In genomic region chr3:72155391-72156064, GRCh38 we compare ENCODE assay signal across 1 cellular context.
TF ChIP-seq lines count a peak whose summit lies in the region.

No MANE protein-coding gene starts in this region.

TF ChIP-seq in HepG2, 621 proteins besides CTCF, POLR2A, EP300 and RAD21 (continued from another document and continues in another):
- no peak for TF ChIP-seq ZNF280B (CRISPR knock-in tag; IDR thresholded peaks at IDR 0.05; ENCODE audit: borderline replicate concordance)
- TF ChIP-seq, protein P1, sequence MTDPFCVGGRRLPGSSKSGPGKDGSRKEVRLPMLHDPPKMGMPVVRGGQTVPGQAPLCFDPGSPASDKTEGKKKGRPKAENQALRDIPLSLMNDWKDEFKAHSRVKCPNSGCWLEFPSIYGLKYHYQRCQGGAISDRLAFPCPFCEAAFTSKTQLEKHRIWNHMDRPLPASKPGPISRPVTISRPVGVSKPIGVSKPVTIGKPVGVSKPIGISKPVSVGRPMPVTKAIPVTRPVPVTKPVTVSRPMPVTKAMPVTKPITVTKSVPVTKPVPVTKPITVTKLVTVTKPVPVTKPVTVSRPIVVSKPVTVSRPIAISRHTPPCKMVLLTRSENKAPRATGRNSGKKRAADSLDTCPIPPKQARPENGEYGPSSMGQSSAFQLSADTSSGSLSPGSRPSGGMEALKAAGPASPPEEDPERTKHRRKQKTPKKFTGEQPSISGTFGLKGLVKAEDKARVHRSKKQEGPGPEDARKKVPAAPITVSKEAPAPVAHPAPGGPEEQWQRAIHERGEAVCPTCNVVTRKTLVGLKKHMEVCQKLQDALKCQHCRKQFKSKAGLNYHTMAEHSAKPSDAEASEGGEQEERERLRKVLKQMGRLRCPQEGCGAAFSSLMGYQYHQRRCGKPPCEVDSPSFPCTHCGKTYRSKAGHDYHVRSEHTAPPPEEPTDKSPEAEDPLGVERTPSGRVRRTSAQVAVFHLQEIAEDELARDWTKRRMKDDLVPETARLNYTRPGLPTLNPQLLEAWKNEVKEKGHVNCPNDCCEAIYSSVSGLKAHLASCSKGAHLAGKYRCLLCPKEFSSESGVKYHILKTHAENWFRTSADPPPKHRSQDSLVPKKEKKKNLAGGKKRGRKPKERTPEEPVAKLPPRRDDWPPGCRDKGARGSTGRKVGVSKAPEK (CRISPR knock-in tag; IDR thresholded peaks at IDR 0.05; ENCODE audit: borderline replicate concordance) = peak; percentile 79; the same call in 1 of the 2 replicates
- TF ChIP-seq SALL1 (CRISPR knock-in tag; IDR thresholded peaks at IDR 0.05) = peak; percentile 72; the same call in 1 of the 2 replicates
- peak; percentile 61; the same call in 1 of the 2 replicates for TF ChIP-seq ZNF772 (CRISPR knock-in tag; IDR thresholded peaks at IDR 0.05)
- peak in 1 of 2 experiments; percentile 51; a peak in 2 of 4 replicates for TF ChIP-seq ATF4 (CRISPR knock-in tag; IDR thresholded peaks at IDR 0.05)
- TF ChIP-seq GATAD1 (CRISPR knock-in tag; IDR thresholded peaks at IDR 0.05) = 0 out of 2 replicates have a peak, but pooled peaks have one; percentile 56
- TF ChIP-seq ZMYM2 (CRISPR knock-in tag; IDR thresholded peaks at IDR 0.05) = peak; percentile 59; the same call in 1 of the 2 replicates
- TF ChIP-seq ZBTB33 (CRISPR knock-in tag; IDR thresholded peaks at IDR 0.05) = 0 out of 2 replicates have a peak, but pooled peaks have one; percentile 10
- peak; percentile 94 for TF ChIP-seq ZMYM3 (CRISPR knock-in tag; IDR thresholded peaks at IDR 0.05)
- TF ChIP-seq ZNF503 (CRISPR knock-in tag; IDR thresholded peaks at IDR 0.05) = 0 out of 2 replicates have a peak, but pooled peaks have one; percentile 32
- TF ChIP-seq ZNF563 (CRISPR knock-in tag; IDR thresholded peaks at IDR 0.05) = 0 out of 2 replicates have a peak, but pooled peaks have one; percentile 36
- peak; percentile 62 for TF ChIP-seq MED1 (CRISPR knock-in tag; IDR thresholded peaks at IDR 0.05)
- TF ChIP-seq ZSCAN31 (CRISPR knock-in tag; IDR thresholded peaks at IDR 0.05; ENCODE audit: low read depth) = peak; percentile 61; the same call in 1 of the 2 replicates
- no peak for TF ChIP-seq MLXIP (CRISPR knock-in tag; IDR thresholded peaks at IDR 0.05; ENCODE audit: borderline replicate concordance)
- TF ChIP-seq RCOR2 (CRISPR knock-in tag; IDR thresholded peaks at IDR 0.05) = 0 out of 2 replicates have a peak, but pooled peaks have one; percentile 46
- TF ChIP-seq GABPB1 (CRISPR knock-in tag; IDR thresholded peaks at IDR 0.05) = no peak; the same call in 1 of the 2 replicates
- peak; percentile 52; the same call in 1 of the 2 replicates for TF ChIP-seq ZFY (CRISPR knock-in tag; IDR thresholded peaks at IDR 0.05)
- no peak for TF ChIP-seq ZNF598 (CRISPR knock-in tag; IDR thresholded peaks at IDR 0.05; ENCODE audit: borderline replicate concordance)
- peak; percentile 55 for TF ChIP-seq FOXA3 (CRISPR knock-in tag; IDR thresholded peaks at IDR 0.05)
- TF ChIP-seq, protein P2, sequence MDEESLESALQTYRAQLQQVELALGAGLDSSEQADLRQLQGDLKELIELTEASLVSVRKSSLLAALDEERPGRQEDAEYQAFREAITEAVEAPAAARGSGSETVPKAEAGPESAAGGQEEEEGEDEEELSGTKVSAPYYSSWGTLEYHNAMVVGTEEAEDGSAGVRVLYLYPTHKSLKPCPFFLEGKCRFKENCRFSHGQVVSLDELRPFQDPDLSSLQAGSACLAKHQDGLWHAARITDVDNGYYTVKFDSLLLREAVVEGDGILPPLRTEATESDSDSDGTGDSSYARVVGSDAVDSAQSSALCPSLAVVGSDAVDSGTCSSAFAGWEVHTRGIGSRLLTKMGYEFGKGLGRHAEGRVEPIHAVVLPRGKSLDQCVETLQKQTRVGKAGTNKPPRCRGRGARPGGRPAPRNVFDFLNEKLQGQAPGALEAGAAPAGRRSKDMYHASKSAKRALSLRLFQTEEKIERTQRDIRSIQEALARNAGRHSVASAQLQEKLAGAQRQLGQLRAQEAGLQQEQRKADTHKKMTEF (CRISPR knock-in tag; IDR thresholded peaks at IDR 0.05) = 0 out of 2 replicates have a peak, but pooled peaks have one; percentile 49
- peak; percentile 45 for TF ChIP-seq ZNF574 (CRISPR knock-in tag; IDR thresholded peaks at IDR 0.05)
- peak; percentile 74; the same call in 1 of the 2 replicates for TF ChIP-seq FOSL1 (CRISPR knock-in tag; IDR thresholded peaks at IDR 0.05; ENCODE audit: borderline replicate concordance)
- TF ChIP-seq ZSCAN21 (CRISPR knock-in tag; IDR thresholded peaks at IDR 0.05; ENCODE audit: borderline replicate concordance) = peak; percentile 42; the same call in 1 of the 2 replicates
- peak; percentile 22; the same call in 1 of the 2 replicates for TF ChIP-seq MXD4 (CRISPR knock-in tag; IDR thresholded peaks at IDR 0.05)
- TF ChIP-seq SAP130 (CRISPR knock-in tag; IDR thresholded peaks at IDR 0.05; ENCODE audit: low read depth) = peak; percentile 72
- 0 out of 2 replicates have a peak, but pooled peaks have one; percentile 70 for TF ChIP-seq MEIS1 (CRISPR knock-in tag; IDR thresholded peaks at IDR 0.05; ENCODE audit: borderline replicate concordance)
- TF ChIP-seq TGIF2 (CRISPR knock-in tag; IDR thresholded peaks at IDR 0.05) = peak; percentile 69; the same call in 1 of the 2 replicates
- peak; percentile 36; the same call in 1 of the 2 replicates for TF ChIP-seq MIER3 (CRISPR knock-in tag; IDR thresholded peaks at IDR 0.05; ENCODE audit: borderline replicate concordance)
- TF ChIP-seq MIXL1 (CRISPR knock-in tag; IDR thresholded peaks at IDR 0.05) = peak; percentile 65
- TF ChIP-seq HNF4G (IDR thresholded peaks at IDR 0.05; ENCODE audit: borderline replicate concordance, low read depth, low read length) = peak; percentile 33; the same call in 1 of the 2 replicates
- TF ChIP-seq HNF4G (CRISPR knock-in tag; IDR thresholded peaks at IDR 0.05; ENCODE audit: borderline replicate concordance, low read depth) = no peak
- peak; percentile 64; the same call in 1 of the 2 replicates for TF ChIP-seq MAX (IDR thresholded peaks at IDR 0.05)
- peak; percentile 15 for TF ChIP-seq TEAD3 (CRISPR knock-in tag; optimal IDR thresholded peaks at IDR 0.05; ENCODE audit: borderline replicate concordance)
- peak; percentile 49; the same call in 1 of the 2 replicates for TF ChIP-seq STAT6 (CRISPR knock-in tag; IDR thresholded peaks at IDR 0.05; ENCODE audit: borderline replicate concordance)
- peak; percentile 73; the same call in 1 of the 2 replicates for TF ChIP-seq MEF2D (CRISPR knock-in tag; IDR thresholded peaks at IDR 0.05)
- peak; percentile 29 for TF ChIP-seq SKI (IDR thresholded peaks at IDR 0.05; ENCODE audit: partially characterized antibody)
- no peak for TF ChIP-seq ZNF850 (CRISPR knock-in tag; conservative IDR thresholded peaks at IDR 0.05)
- TF ChIP-seq ARID2 (CRISPR knock-in tag; IDR thresholded peaks at IDR 0.05; ENCODE audit: borderline replicate concordance) = no peak
- no peak for TF ChIP-seq SOX6 (IDR thresholded peaks at IDR 0.05)
- TF ChIP-seq SOX6 (CRISPR knock-in tag; IDR thresholded peaks at IDR 0.05) = peak; percentile 69
